In genomic region chr10:80078448-80079311, GRCh38 we compare ENCODE assay signal across 1 cellular context.
TF ChIP-seq lines count a peak whose summit lies in the region.

Gene TMEM254 (plus strand): TSS chr10:80078665. CDS start chr10:80078700, 35 bp downstream.

TF ChIP-seq in HepG2, 621 proteins besides CTCF, POLR2A, EP300 and RAD21 (continued from another document and continues in another):
- no peak for TF ChIP-seq MLXIP (CRISPR knock-in tag; IDR thresholded peaks at IDR 0.05; ENCODE audit: borderline replicate concordance)
- no peak for TF ChIP-seq NCOA5 (CRISPR knock-in tag; IDR thresholded peaks at IDR 0.05)
- no peak for TF ChIP-seq ZNF512B (CRISPR knock-in tag; IDR thresholded peaks at IDR 0.05; ENCODE audit: borderline replicate concordance)
- no peak for TF ChIP-seq ZSCAN5A (CRISPR knock-in tag; IDR thresholded peaks at IDR 0.05; ENCODE audit: borderline replicate concordance)
- no peak for TF ChIP-seq FUBP1 (CRISPR knock-in tag; IDR thresholded peaks at IDR 0.05; ENCODE audit: borderline replicate concordance)
- TF ChIP-seq FOXC1 (CRISPR knock-in tag; IDR thresholded peaks at IDR 0.05; ENCODE audit: borderline replicate concordance), result peak; percentile 74; the same call in 1 of the 2 replicates
- TF ChIP-seq ZNF547 (CRISPR knock-in tag; IDR thresholded peaks at IDR 0.05), result no peak
- no peak; the same call in 1 of the 2 replicates for TF ChIP-seq MAZ (IDR thresholded peaks at IDR 0.05; ENCODE audit: borderline replicate concordance, low read depth, low read length)
- TF ChIP-seq MAZ (CRISPR knock-in tag; IDR thresholded peaks at IDR 0.05; ENCODE audit: low read depth), result peak; percentile 75
- no peak for TF ChIP-seq MNT (IDR thresholded peaks at IDR 0.05)
- peak; percentile 31 for TF ChIP-seq SKI (IDR thresholded peaks at IDR 0.05; ENCODE audit: partially characterized antibody)
- no peak for TF ChIP-seq TCF7 (IDR thresholded peaks at IDR 0.05; ENCODE audit: low read depth)
- 0 out of 2 replicates have a peak, but pooled peaks have one; percentile 23 for TF ChIP-seq KDM3A (CRISPR knock-in tag; IDR thresholded peaks at IDR 0.05; ENCODE audit: low read depth)
- no peak for TF ChIP-seq E2F1 (CRISPR knock-in tag; IDR thresholded peaks at IDR 0.05)
- TF ChIP-seq NR1H2 (CRISPR knock-in tag; IDR thresholded peaks at IDR 0.05; ENCODE audit: borderline replicate concordance, low read depth), result peak; percentile 58; the same call in 1 of the 2 replicates
- TF ChIP-seq HCFC1 (IDR thresholded peaks at IDR 0.05; ENCODE audit: low read depth, low read length), result peak; percentile 18; the same call in 1 of the 2 replicates
- no peak for TF ChIP-seq ZNF75D (CRISPR knock-in tag; IDR thresholded peaks at IDR 0.05; ENCODE audit: borderline replicate concordance)
- no peak for TF ChIP-seq ZSCAN25 (CRISPR knock-in tag; IDR thresholded peaks at IDR 0.05)
- TF ChIP-seq ARID3A (IDR thresholded peaks at IDR 0.05; ENCODE audit: low read depth, low read length), result no peak
- TF ChIP-seq TFE3 (CRISPR knock-in tag; IDR thresholded peaks at IDR 0.05), result no peak
- 0 out of 2 replicates have a peak, but pooled peaks have one; percentile 55 for TF ChIP-seq ZC3H13 (CRISPR knock-in tag; IDR thresholded peaks at IDR 0.05)
- TF ChIP-seq ZNF784 (CRISPR knock-in tag; IDR thresholded peaks at IDR 0.05; ENCODE audit: borderline replicate concordance), result no peak
- TF ChIP-seq DRAP1 (CRISPR knock-in tag; IDR thresholded peaks at IDR 0.05), result peak; percentile 21; the same call in 1 of the 2 replicates
- no peak for TF ChIP-seq ATF3 (CRISPR knock-in tag; IDR thresholded peaks at IDR 0.05)
- peak; percentile 28; the same call in 1 of the 2 replicates for TF ChIP-seq ZNF614 (CRISPR knock-in tag; IDR thresholded peaks at IDR 0.05; ENCODE audit: borderline replicate concordance)
- no peak for TF ChIP-seq ATF7-NPFF (CRISPR knock-in tag; IDR thresholded peaks at IDR 0.05; ENCODE audit: low read depth)
- TF ChIP-seq GFI1 (CRISPR knock-in tag; IDR thresholded peaks at IDR 0.05; ENCODE audit: borderline replicate concordance), result no peak
- TF ChIP-seq ZNF589 (CRISPR knock-in tag; conservative IDR thresholded peaks at IDR 0.05), result no peak
- TF ChIP-seq USF2 (IDR thresholded peaks at IDR 0.05; ENCODE audit: low read depth, low read length), result no peak
- no peak; the same call in 1 of the 2 replicates for TF ChIP-seq USF2 (CRISPR knock-in tag; IDR thresholded peaks at IDR 0.05; ENCODE audit: borderline replicate concordance)
- TF ChIP-seq HNRNPLL (IDR thresholded peaks at IDR 0.05; ENCODE audit: low read depth, low read length, poor library complexity, severe bottlenecking), result peak; percentile 100
- no peak for TF ChIP-seq RBAK (CRISPR knock-in tag; IDR thresholded peaks at IDR 0.05)
- TF ChIP-seq XRCC5 (optimal IDR thresholded peaks at IDR 0.05; ENCODE audit: low read length), result no peak
- peak; percentile 82 for TF ChIP-seq AGO1 (IDR thresholded peaks at IDR 0.05; ENCODE audit: low read depth, low read length, poor library complexity, severe bottlenecking)
- TF ChIP-seq TCF7L2 (IDR thresholded peaks at IDR 0.05; ENCODE audit: low read depth, low read length), result no peak
- 0 out of 2 replicates have a peak, but pooled peaks have one; percentile 30 for TF ChIP-seq ZFP36L1 (CRISPR knock-in tag; IDR thresholded peaks at IDR 0.05)
- TF ChIP-seq ZNF552 (CRISPR knock-in tag; IDR thresholded peaks at IDR 0.05; ENCODE audit: borderline replicate concordance), result peak; percentile 30; the same call in 1 of the 2 replicates
- TF ChIP-seq ZBTB21 (CRISPR knock-in tag; IDR thresholded peaks at IDR 0.05), result 0 out of 2 replicates have a peak, but pooled peaks have one; percentile 20
- peak; percentile 7; the same call in 1 of the 2 replicates for TF ChIP-seq ZNF556 (CRISPR knock-in tag; IDR thresholded peaks at IDR 0.05; ENCODE audit: borderline replicate concordance)
